Comparison of ENCODE assay signal across 12 cellular contexts in genomic region chr3:57221883-57222282, GRCh38. TPM values are rescaled to one million over a fixed set of nuclear protein-coding genes. Genes with fewer than 3 reads are reported as not detected.
DNase-seq lines count a peak whose midpoint lies in the region; ATAC-seq and TF ChIP-seq lines count a peak whose summit lies in the region.
"Had no signal": no experiment of that assay in that cellular context is flagged by ENCODE, and none has a peak within 500 bp of the region (broad histone marks: within the 10 kb centered on the region; RNA-seq: fewer than 3 reads in every experiment).

No MANE protein-coding gene starts in this region.

- no peak overlapping the region for H3K4me3 Mint-ChIP-seq in activated T-helper 1 cell treated with anti-CD3 and anti-CD28 coated beads, Interleukin-12 subunit alpha, Interleukin-12 subunit beta, Interleukin-2, Interleukin-4 antibody, amounts not matched to agents 30 ng/mL and 10 ng/mL and 1 ng/mL, durations not matched to agents 14 hours and 24 hours and 36 hours
- H3K4me3 Mint-ChIP-seq: activated naive CD8-positive, alpha-beta T cell treated with anti-CD3 and anti-CD28 coated beads, Interleukin-2, amount 10 ng/mL, durations not matched to agents 7 days and 5 days had no signal

- H3K36me3 Mint-ChIP-seq in activated T-helper 1 cell treated with anti-CD3 and anti-CD28 coated beads, Interleukin-12 subunit alpha, Interleukin-12 subunit beta, Interleukin-2, Interleukin-4 antibody, amounts not matched to agents 30 ng/mL and 10 ng/mL and 1 ng/mL, durations not matched to agents 14 hours and 24 hours and 36 hours (ENCODE audit: low read depth): no peaks in the 10 kb centered on the region
- H3K36me3 Mint-ChIP-seq: activated naive CD8-positive, alpha-beta T cell treated with anti-CD3 and anti-CD28 coated beads, Interleukin-2, amount 10 ng/mL, durations not matched to agents 7 days and 5 days had no signal

- no peaks in the 10 kb centered on the region for H3K9me3 Mint-ChIP-seq in activated T-helper 1 cell treated with anti-CD3 and anti-CD28 coated beads, Interleukin-12 subunit alpha, Interleukin-12 subunit beta, Interleukin-2, Interleukin-4 antibody, amounts not matched to agents 30 ng/mL and 10 ng/mL and 1 ng/mL, durations not matched to agents 14 hours and 24 hours and 36 hours
- H3K9me3 Mint-ChIP-seq: activated naive CD8-positive, alpha-beta T cell treated with anti-CD3 and anti-CD28 coated beads, Interleukin-2, amount 10 ng/mL, durations not matched to agents 7 days and 5 days had no signal

- no peak overlapping the region for H3K27ac Mint-ChIP-seq in activated T-helper 1 cell treated with anti-CD3 and anti-CD28 coated beads, Interleukin-12 subunit alpha, Interleukin-12 subunit beta, Interleukin-2, Interleukin-4 antibody, amounts not matched to agents 30 ng/mL and 10 ng/mL and 1 ng/mL, durations not matched to agents 14 hours and 24 hours and 36 hours
- H3K27ac Mint-ChIP-seq: activated naive CD8-positive, alpha-beta T cell treated with anti-CD3 and anti-CD28 coated beads, Interleukin-2, amount 10 ng/mL, durations not matched to agents 7 days and 5 days had no signal

- ATAC-seq in HG03457 (IDR thresholded peaks at IDR 0.05; ENCODE audit: unreplicated experiment): no peak

- peaks cover 16% of the 10 kb centered on the region for H3K27me3 Mint-ChIP-seq in activated T-helper 1 cell treated with anti-CD3 and anti-CD28 coated beads, Interleukin-12 subunit alpha, Interleukin-12 subunit beta, Interleukin-2, Interleukin-4 antibody, amounts not matched to agents 30 ng/mL and 10 ng/mL and 1 ng/mL, durations not matched to agents 14 hours and 24 hours and 36 hours (ENCODE audit: insufficient read depth)

- DNase-seq in COLO829 (ENCODE audit: low spot score): peak; percentile 51
- peak; percentile 26 for DNase-seq in LHCN-M2 (ENCODE audit: low read depth)
- DNase-seq in cardiac fibroblast (ENCODE audit: low read depth in 2 of 2): peak; percentile 54 to 62
- DNase-seq in medulla oblongata (ENCODE audit: extremely low spot score): peak; percentile 26
- no peak for DNase-seq in GF-D8 (lab: John Stamatoyannopoulos, UW)
- DNase-seq in activated T-helper 1 cell treated with anti-CD3 and anti-CD28 coated beads, Interleukin-12 subunit alpha, Interleukin-12 subunit beta, Interleukin-2, Interleukin-4 antibody, amounts not matched to agents 30 ng/mL and 10 ng/mL and 1 ng/mL, durations not matched to agents 14 hours and 24 hours and 36 hours (ENCODE audit: low spot score): no peak
- no peak for DNase-seq in germinal center (ENCODE audit: low spot score)
- DNase-seq: activated naive CD8-positive, alpha-beta T cell treated with anti-CD3 and anti-CD28 coated beads, Interleukin-2, amount 10 ng/mL, durations not matched to agents 7 days and 5 days; MV-4-11; T1000; tibial artery had no signal

- H3K4me1 Mint-ChIP-seq in activated T-helper 1 cell treated with anti-CD3 and anti-CD28 coated beads, Interleukin-12 subunit alpha, Interleukin-12 subunit beta, Interleukin-2, Interleukin-4 antibody, amounts not matched to agents 30 ng/mL and 10 ng/mL and 1 ng/mL, durations not matched to agents 14 hours and 24 hours and 36 hours (ENCODE audit: low read depth): peaks cover 14% of the 10 kb centered on the region

- intact Hi-C loops in activated T-helper 1 cell treated with anti-CD3 and anti-CD28 coated beads, Interleukin-12 subunit alpha, Interleukin-12 subunit beta, Interleukin-2, Interleukin-4 antibody, amounts not matched to agents 30 ng/mL and 10 ng/mL and 1 ng/mL, durations not matched to agents 14 hours and 24 hours and 36 hours (cut with micrococcal nuclease): loop anchor here (10.0 kb wide), 1 partner anchor 227 kb away; no protein-coding TSS in a partner anchor

- TF ChIP-seq CTCF in cardiac fibroblast (IDR thresholded peaks at IDR 0.05; ENCODE audit: low read depth, low read length): peak; percentile 6

- H3K4me3 ChIP-seq in cardiac fibroblast (replicated peaks in 1 of 2; ENCODE audit: low read depth in 2 of 2, low read length in 2 of 2): no peak overlapping the region
- H3K4me3 ChIP-seq: tibial artery had no signal

RNA-seq across cellular contexts. Expression of gene APPL1, which starts 5.6 kb away (rescaled TPM):
- total RNA-seq in LHCN-M2 (2014; rRNA removed): 27.5 and 34.2 TPM in 2 replicates
- 5.9 TPM for polyA plus RNA-seq in LHCN-M2 (2012)
- 39.9 and 46.0 TPM in 2 replicates for total RNA-seq in activated T-helper 1 cell treated with anti-CD3 and anti-CD28 coated beads, Interleukin-12 subunit alpha, Interleukin-12 subunit beta, Interleukin-2, Interleukin-4 antibody, amounts not matched to agents 30 ng/mL and 10 ng/mL and 1 ng/mL, durations not matched to agents 14 hours and 24 hours and 36 hours

RNA-seq across cellular contexts. Expression of gene HESX1, which starts 22.1 kb away (rescaled TPM):
- total RNA-seq in LHCN-M2 (2014; rRNA removed): 0.17 TPM in 1 of 2 replicates, not detected in the other
- polyA plus RNA-seq in LHCN-M2 (2012): not detected
- total RNA-seq in activated T-helper 1 cell treated with anti-CD3 and anti-CD28 coated beads, Interleukin-12 subunit alpha, Interleukin-12 subunit beta, Interleukin-2, Interleukin-4 antibody, amounts not matched to agents 30 ng/mL and 10 ng/mL and 1 ng/mL, durations not matched to agents 14 hours and 24 hours and 36 hours: 0.18 and 0.32 TPM in 2 replicates

RNA-seq across cellular contexts. Expression of gene IL17RD, which starts 56.7 kb away (rescaled TPM):
- 0.51 and 0.92 TPM in 2 replicates for total RNA-seq in LHCN-M2 (2014; rRNA removed)
- 0.28 TPM for polyA plus RNA-seq in LHCN-M2 (2012)
- 0.15 TPM in 1 of 2 replicates, not detected in the other for total RNA-seq in activated T-helper 1 cell treated with anti-CD3 and anti-CD28 coated beads, Interleukin-12 subunit alpha, Interleukin-12 subunit beta, Interleukin-2, Interleukin-4 antibody, amounts not matched to agents 30 ng/mL and 10 ng/mL and 1 ng/mL, durations not matched to agents 14 hours and 24 hours and 36 hours
- total RNA-seq: activated naive CD8-positive, alpha-beta T cell treated with anti-CD3 and anti-CD28 coated beads, Interleukin-2, amount 10 ng/mL, durations not matched to agents 7 days and 5 days had no signal

Comparison
In these comparisons a context has a peak if more than half of its experiments do, and no peak if none do; other contexts are left out.
1. DNase-seq: peak in COLO829 (single experiment), LHCN-M2 (single experiment), cardiac fibroblast (2 of 2) and medulla oblongata (single experiment); none in GF-D8 (single experiment), activated T-helper 1 cell treated with anti-CD3 and anti-CD28 coated beads, Interleukin-12 subunit alpha, Interleukin-12 subunit beta, Interleukin-2, Interleukin-4 antibody, amounts not matched to agents 30 ng/mL and 10 ng/mL and 1 ng/mL, durations not matched to agents 14 hours and 24 hours and 36 hours (single experiment) and germinal center (single experiment).